ENCODE assay signal across 1 cellular context in genomic region chr1:23376890-23377811, GRCh38.
TF ChIP-seq lines count a peak whose summit lies in the region.

No MANE protein-coding gene starts in this region.

TF ChIP-seq in SK-N-SH, 30 proteins besides CTCF, POLR2A, EP300 and RAD21 (continued from another document):
- no peak for TF ChIP-seq CHD2 (IDR thresholded peaks at IDR 0.05; ENCODE audit: low read length, partially characterized antibody)
- TF ChIP-seq RXRA (IDR thresholded peaks at IDR 0.05; ENCODE audit: borderline replicate concordance, low read depth), result peak; percentile 63; the same call in 1 of the 2 replicates
- TF ChIP-seq FOXJ3 (CRISPR knock-in tag; IDR thresholded peaks at IDR 0.05), result no peak
- no peak for TF ChIP-seq MEF2A (IDR thresholded peaks at IDR 0.05; ENCODE audit: borderline replicate concordance, low read depth)
- no peak for TF ChIP-seq NRF1 (IDR thresholded peaks at IDR 0.05; ENCODE audit: low read depth, low read length)
- TF ChIP-seq MAX (IDR thresholded peaks at IDR 0.05; ENCODE audit: low read depth), result 0 out of 2 replicates have a peak, but pooled peaks have one; percentile 26
- no peak for TF ChIP-seq SIN3A (IDR thresholded peaks at IDR 0.05; ENCODE audit: borderline replicate concordance, low read depth, low read length)
